In genomic region chr21:44327603-44327974, GRCh38 we compare ENCODE assay signal across 23 cellular contexts. TPM values are rescaled to one million over a fixed set of nuclear protein-coding genes. Genes with fewer than 3 reads are reported as not detected.
"Had no signal": no experiment of that assay in that cellular context is flagged by ENCODE, and none has a peak within 500 bp of the region (broad histone marks: within the 10 kb centered on the region; RNA-seq: fewer than 3 reads in every experiment).

No MANE protein-coding gene starts in this region.

- H3K27me3 ChIP-seq: adrenal gland had no signal

- ATAC-seq: activated CD4-positive, alpha-beta T cell treated with anti-CD3 and anti-CD28 coated beads for 36 hours; activated T-cell treated with anti-CD3 and anti-CD28 coated beads, Interleukin-2, amount 50 U/mL, for 72 hours had no signal

- DNase-seq: activated CD4-positive, alpha-beta memory T cell treated with anti-CD3 and anti-CD28 coated beads, Interleukin-2, amount 10 ng/mL, durations not matched to agents 7 days and 5 days; activated CD4-positive, alpha-beta T cell treated with anti-CD3 and anti-CD28 coated beads for 36 hours; activated CD4-positive, alpha-beta T cell treated with anti-CD3 and anti-CD28 coated beads, Interleukin-2, amount 50 U/mL, for 1 hour; activated naive CD4-positive, alpha-beta T cell treated with anti-CD3 and anti-CD28 coated beads, Interleukin-2, amount 50 U/mL, for 16 hours; activated naive CD8-positive, alpha-beta T cell treated with anti-CD3 and anti-CD28 coated beads, Interleukin-2, amount 10 ng/mL, durations not matched to agents 7 days and 5 days; activated T-cell treated with anti-CD3 and anti-CD28 coated beads, Interleukin-2, amount 50 U/mL, for 72 hours; adrenal gland; cerebellar nuclear complex; NCI-H1105 treated with DMSO at 0.1 percent for 48 hours; NCI-H1436 treated with DMSO at 0.1 percent for 48 hours; NCI-H187; NCI-H2081; NCI-H510A treated with DMSO at 0.1 percent for 48 hours; NCI-H69; NK-92 treated with Interleukin-12 subunit alpha and Interleukin-12 subunit beta, amount 100 ng/mL, for 24 hours; OCI-M1; SHP77 treated with DMSO at 0.1 percent for 48 hours; WERI-Rb-1 had no signal

- H3K27ac Mint-ChIP-seq: activated CD4-positive, alpha-beta memory T cell treated with anti-CD3 and anti-CD28 coated beads, Interleukin-2, amount 10 ng/mL, durations not matched to agents 7 days and 5 days; activated CD4-positive, alpha-beta T cell treated with anti-CD3 and anti-CD28 coated beads for 36 hours; activated naive CD8-positive, alpha-beta T cell treated with anti-CD3 and anti-CD28 coated beads, Interleukin-2, amount 10 ng/mL, durations not matched to agents 7 days and 5 days; activated T-cell treated with anti-CD3 and anti-CD28 coated beads, Interleukin-2, amount 50 U/mL, for 72 hours had no signal

- H3K27me3 Mint-ChIP-seq: activated CD4-positive, alpha-beta memory T cell treated with anti-CD3 and anti-CD28 coated beads, Interleukin-2, amount 10 ng/mL, durations not matched to agents 7 days and 5 days; activated CD4-positive, alpha-beta T cell treated with anti-CD3 and anti-CD28 coated beads for 36 hours; activated naive CD8-positive, alpha-beta T cell treated with anti-CD3 and anti-CD28 coated beads, Interleukin-2, amount 10 ng/mL, durations not matched to agents 7 days and 5 days had no signal

- H3K4me1 ChIP-seq: adrenal gland had no signal

- FAIRE-seq: RCC 7860 had no signal

- H3K9me3 Mint-ChIP-seq: activated CD4-positive, alpha-beta memory T cell treated with anti-CD3 and anti-CD28 coated beads, Interleukin-2, amount 10 ng/mL, durations not matched to agents 7 days and 5 days; activated naive CD8-positive, alpha-beta T cell treated with anti-CD3 and anti-CD28 coated beads, Interleukin-2, amount 10 ng/mL, durations not matched to agents 7 days and 5 days; activated T-cell treated with anti-CD3 and anti-CD28 coated beads, Interleukin-2, amount 50 U/mL, for 72 hours had no signal

- H3K4me3 Mint-ChIP-seq: activated CD4-positive, alpha-beta memory T cell treated with anti-CD3 and anti-CD28 coated beads, Interleukin-2, amount 10 ng/mL, durations not matched to agents 7 days and 5 days; activated CD4-positive, alpha-beta T cell treated with anti-CD3 and anti-CD28 coated beads for 36 hours; activated naive CD8-positive, alpha-beta T cell treated with anti-CD3 and anti-CD28 coated beads, Interleukin-2, amount 10 ng/mL, durations not matched to agents 7 days and 5 days; activated T-cell treated with anti-CD3 and anti-CD28 coated beads, Interleukin-2, amount 50 U/mL, for 72 hours had no signal

- H3K9me3 ChIP-seq: adrenal gland had no signal

- H3K27ac ChIP-seq: adrenal gland, WERI-Rb-1 had no signal

- H3K4me3 ChIP-seq: adrenal gland had no signal

- H3K36me3 Mint-ChIP-seq: activated naive CD8-positive, alpha-beta T cell treated with anti-CD3 and anti-CD28 coated beads, Interleukin-2, amount 10 ng/mL, durations not matched to agents 7 days and 5 days had no signal

- H3K4me1 Mint-ChIP-seq: activated CD4-positive, alpha-beta memory T cell treated with anti-CD3 and anti-CD28 coated beads, Interleukin-2, amount 10 ng/mL, durations not matched to agents 7 days and 5 days; activated CD4-positive, alpha-beta T cell treated with anti-CD3 and anti-CD28 coated beads for 36 hours; activated naive CD8-positive, alpha-beta T cell treated with anti-CD3 and anti-CD28 coated beads, Interleukin-2, amount 10 ng/mL, durations not matched to agents 7 days and 5 days had no signal

RNA-seq across cellular contexts. Expression of gene TRPM2, which starts 25.8 kb away (rescaled TPM):
- total RNA-seq: LHCN-M2 had no signal

RNA-seq across cellular contexts. Expression of gene AIRE, which starts 41.9 kb away (rescaled TPM):
- total RNA-seq: activated CD4-positive, alpha-beta T cell treated with anti-CD3 and anti-CD28 coated beads for 36 hours; activated CD8-positive, alpha-beta memory T cell treated with anti-CD3 and anti-CD28 coated beads for 36 hours; activated naive CD8-positive, alpha-beta T cell treated with anti-CD3 and anti-CD28 coated beads, Interleukin-2, amount 10 ng/mL, durations not matched to agents 7 days and 5 days; activated T-cell treated with anti-CD3 and anti-CD28 coated beads, Interleukin-2, amount 50 U/mL, for 72 hours; LHCN-M2; M059J; SK-MEL-5 had no signal
